ENCODE assay signal across 8 cellular contexts in genomic region chr12:8373744-8374143, GRCh38.
A peak's percentile ranks its signal among the peaks of the same experiment; 100 is the strongest.
DNase-seq lines count a peak whose midpoint lies in the region; TF ChIP-seq lines count a peak whose summit lies in the region.
"Not testable (repeated sequence)": the region's sequence is repeated elsewhere in the genome, so short reads cannot be mapped to it uniquely, and the experiment has no call there.

No MANE protein-coding gene starts in this region.

- DNase-seq in BJ (ENCODE audit: low read depth); GM12865 (ENCODE audit: low read depth); endothelial cell (ENCODE audit: low spot score): not testable (repeated sequence)
- DNase-seq in HPDE6-E6E7 (ENCODE audit: extremely low spot score) (peak; percentile 7), NCI-H82 (lab: John Stamatoyannopoulos, UW) (peak; percentile 19), iPS-NIHi7 (ENCODE audit: extremely low spot score) (peak; percentile 37), retina (peak; percentile 2)

- H3K27ac Mint-ChIP-seq in endothelial cell (ENCODE audit: unreplicated experiment): not testable (repeated sequence)

- POLR2A ChIA-PET in BJ (lab: Charles Lee): not testable (repeated sequence)

- not testable (repeated sequence) for H3K4me1 Mint-ChIP-seq in endothelial cell (ENCODE audit: unreplicated experiment)

- H3K27me3 ChIP-seq in BJ (ENCODE audit: control insufficient read depth, insufficient read depth, low read length): not testable (repeated sequence)

- TF ChIP-seq CTCF in BJ (IDR thresholded peaks at IDR 0.05; ENCODE audit: insufficient read depth, low read depth, low read length) (peak; percentile 59), GM12865 (IDR thresholded peaks at IDR 0.05; ENCODE audit: insufficient read depth, low read depth, low read length, missing control alignments) (peak; percentile 35), WI38 (IDR thresholded peaks at IDR 0.05; ENCODE audit: low read depth, low read length) (peak; percentile 53), endothelial cell (IDR thresholded peaks at IDR 0.05; ENCODE audit: unreplicated experiment) (peak; percentile 45)

- H3K9me3 Mint-ChIP-seq in endothelial cell (ENCODE audit: unreplicated experiment): not testable (repeated sequence)

- not testable (repeated sequence) for H3K27me3 Mint-ChIP-seq in endothelial cell (ENCODE audit: unreplicated experiment)

- CTCF ChIA-PET in BJ (lab: Yijun Ruan, JAX): not testable (repeated sequence)

- H3K4me3 Mint-ChIP-seq in endothelial cell (ENCODE audit: unreplicated experiment): not testable (repeated sequence)

- H3K4me3 ChIP-seq in BJ (ENCODE audit: low read depth, low read length); GM12865 (ENCODE audit: low read depth, low read length); WI38 (ENCODE audit: low read depth, low read length): not testable (repeated sequence)

- not testable (repeated sequence) for H3K36me3 Mint-ChIP-seq in endothelial cell (ENCODE audit: low read depth, unreplicated experiment)

- not testable (repeated sequence) for H3K36me3 ChIP-seq in BJ (ENCODE audit: control insufficient read depth, insufficient read depth, low read length)
